Comparison of ENCODE assay signal across 1 cellular context in the genomic region with DNA sequence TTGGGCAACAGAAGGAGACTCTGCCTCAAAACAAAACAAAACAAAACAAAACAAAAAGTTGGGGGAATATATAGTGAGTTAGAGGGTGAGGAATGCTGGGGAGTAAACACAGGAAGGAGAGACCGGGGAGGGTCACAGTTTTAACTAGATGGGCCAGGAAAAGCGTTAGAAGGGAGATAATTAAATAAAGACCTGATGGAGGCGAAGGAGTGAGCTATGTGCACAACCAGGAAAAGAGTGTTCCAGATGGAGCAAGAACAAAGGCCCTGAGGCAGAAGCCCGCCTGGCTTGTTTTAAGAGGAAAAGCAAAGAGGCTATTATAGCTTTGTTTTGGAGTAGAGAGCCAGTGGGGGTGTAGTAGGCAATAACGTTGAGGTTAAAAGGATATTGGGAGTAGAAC.
TF ChIP-seq lines count a peak whose summit lies in the region.

No MANE protein-coding gene starts in this region.

TF ChIP-seq in IMR-90, 13 proteins besides CTCF, POLR2A, EP300 and RAD21:
- TF ChIP-seq CEBPB (IDR thresholded peaks at IDR 0.05; ENCODE audit: low read depth, low read length) (no peak), NFE2L2 (IDR thresholded peaks at IDR 0.05; ENCODE audit: low read depth, low read length) (no peak)
TF ChIP-seq in IMR-90: peak in this region for 0.
